Comparison of ENCODE assay signal across 24 cellular contexts in the genomic region with DNA sequence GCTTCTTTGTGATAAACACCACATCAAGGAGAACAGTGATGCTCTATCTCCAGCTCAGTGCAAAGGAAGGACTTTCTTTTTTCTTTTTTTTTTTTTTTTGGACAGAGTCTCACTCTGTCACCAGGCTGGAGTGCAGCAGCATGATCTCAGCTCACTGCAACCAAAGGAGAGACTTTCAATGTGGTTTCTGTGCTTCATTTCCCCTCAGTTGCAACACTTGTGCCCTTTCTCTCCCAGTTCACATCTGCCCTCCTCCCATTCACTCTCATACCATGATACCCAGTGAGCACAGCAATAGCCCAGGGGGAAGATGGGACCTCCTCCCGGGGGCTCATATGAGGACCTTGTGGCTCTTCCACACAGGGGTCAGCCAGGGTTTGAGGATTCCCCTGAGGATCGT.
"Had no signal": no experiment of that assay in that cellular context is flagged by ENCODE, and none has a peak within 500 bp of the region (broad histone marks: within the 10 kb centered on the region; RNA-seq: fewer than 3 reads in every experiment).

No MANE protein-coding gene starts in this region.

- H3K36me3 ChIP-seq: lower lobe of right lung, neutrophil, right lobe of liver, suprapubic skin, thoracic aorta, tibial artery, upper lobe of right lung had no signal

- H3K9ac ChIP-seq: parathyroid adenoma had no signal

- H3K27ac ChIP-seq: hepatocyte, lower lobe of right lung, neutrophil, parathyroid adenoma, psoas muscle, right lobe of liver, skin epidermis, suprapubic skin, thoracic aorta, tibial artery, upper lobe of right lung had no signal

- ATAC-seq: left cardiac atrium; left lobe of liver; lower lobe of right lung; naive thymus-derived CD8-positive, alpha-beta T cell; psoas muscle; right lobe of liver; upper lobe of right lung had no signal

- DNase-seq: kidney glomerular epithelial cell; left cardiac atrium; lower lobe of right lung; mammary epithelial cell; mesenchymal stem cell; naive thymus-derived CD8-positive, alpha-beta T cell; occipital lobe; psoas muscle; right lobe of liver; stimulated activated CD4-positive, alpha-beta T cell treated with anti-CD3 and anti-CD28 coated beads, Interleukin-12 subunit alpha, Interleukin-12 subunit beta, amount 100 ng/mL, for 4 hours; stimulated activated CD4-positive, alpha-beta T cell treated with anti-CD3 and anti-CD28 coated beads, Interleukin-15, amount 100 ng/mL, for 24 hours; stimulated activated CD4-positive, alpha-beta T cell treated with anti-CD3 and anti-CD28 coated beads, Interleukin-2, amount 100 ng/mL, for 24 hours; stimulated activated CD4-positive, alpha-beta T cell treated with anti-CD3 and anti-CD28 coated beads, Interleukin-4, amount 100 ng/mL, for 1 hour; stimulated activated naive CD4-positive, alpha-beta T cell; tibial artery; trophoblast cell; upper lobe of right lung had no signal

- H3K4me3 ChIP-seq: hepatocyte, lower lobe of right lung, psoas muscle, right lobe of liver, skin epidermis, suprapubic skin, thoracic aorta, tibial artery, upper lobe of right lung had no signal

- H3K9me3 ChIP-seq: lower lobe of right lung, neutrophil, psoas muscle, right lobe of liver, suprapubic skin, thoracic aorta, tibial artery, upper lobe of right lung had no signal

- H3K27me3 ChIP-seq: hepatocyte, neutrophil, right lobe of liver, suprapubic skin, tibial artery, upper lobe of right lung had no signal

- H3K4me1 ChIP-seq: lower lobe of right lung, psoas muscle, right lobe of liver, suprapubic skin, tibial artery, upper lobe of right lung had no signal

- H3K4me2 ChIP-seq: hepatocyte had no signal
